ENCODE assay signal across 8 cellular contexts in genomic region chr15:71011503-71012155, GRCh38.
DNase-seq lines count a peak whose midpoint lies in the region; ATAC-seq and TF ChIP-seq lines count a peak whose summit lies in the region.

No MANE protein-coding gene starts in this region.

- no peak overlapping the region for H3K4me3 Mint-ChIP-seq in activated naive CD8-positive, alpha-beta T cell treated with anti-CD3 and anti-CD28 coated beads for 36 hours

- H3K36me3 Mint-ChIP-seq in activated naive CD8-positive, alpha-beta T cell treated with anti-CD3 and anti-CD28 coated beads for 36 hours, result no peaks in the 10 kb centered on the region

- H3K27me3 Mint-ChIP-seq in activated naive CD8-positive, alpha-beta T cell treated with anti-CD3 and anti-CD28 coated beads for 36 hours, result peaks cover 27% of the 10 kb centered on the region

- ATAC-seq in HG02870 (IDR thresholded peaks at IDR 0.05; ENCODE audit: unreplicated experiment) (no peak), GM21447 (IDR thresholded peaks at IDR 0.05; ENCODE audit: unreplicated experiment) (no peak)

- H3K9me3 Mint-ChIP-seq in activated naive CD8-positive, alpha-beta T cell treated with anti-CD3 and anti-CD28 coated beads for 36 hours, result no peaks in the 10 kb centered on the region

- H3K4me1 Mint-ChIP-seq in activated naive CD8-positive, alpha-beta T cell treated with anti-CD3 and anti-CD28 coated beads for 36 hours, result no peaks in the 10 kb centered on the region

- DNase-seq in EH (ENCODE audit: low read depth), result peak; percentile 74
- DNase-seq in astrocyte of the hippocampus (ENCODE audit: low read depth, low spot score), result peak; percentile 65
- DNase-seq in kidney glomerular epithelial cell (lab: John Stamatoyannopoulos, UW), result peak; percentile 54
- no peak for DNase-seq in midbrain (lab: John Stamatoyannopoulos, UW)
- DNase-seq in activated naive CD8-positive, alpha-beta T cell treated with anti-CD3 and anti-CD28 coated beads for 36 hours, result no peak

- peak; percentile 96 for TF ChIP-seq CTCF in LNCAP (IDR thresholded peaks at IDR 0.05)

- H3K27ac Mint-ChIP-seq in activated naive CD8-positive, alpha-beta T cell treated with anti-CD3 and anti-CD28 coated beads for 36 hours, result no peak overlapping the region

Comparison
In these comparisons a context has a peak if more than half of its experiments do, and no peak if none do; other contexts are left out.
1. DNase-seq: peak in EH (single experiment), astrocyte of the hippocampus (single experiment) and kidney glomerular epithelial cell (single experiment); none in midbrain (single experiment) and activated naive CD8-positive, alpha-beta T cell treated with anti-CD3 and anti-CD28 coated beads for 36 hours (single experiment).